In the genomic region with DNA sequence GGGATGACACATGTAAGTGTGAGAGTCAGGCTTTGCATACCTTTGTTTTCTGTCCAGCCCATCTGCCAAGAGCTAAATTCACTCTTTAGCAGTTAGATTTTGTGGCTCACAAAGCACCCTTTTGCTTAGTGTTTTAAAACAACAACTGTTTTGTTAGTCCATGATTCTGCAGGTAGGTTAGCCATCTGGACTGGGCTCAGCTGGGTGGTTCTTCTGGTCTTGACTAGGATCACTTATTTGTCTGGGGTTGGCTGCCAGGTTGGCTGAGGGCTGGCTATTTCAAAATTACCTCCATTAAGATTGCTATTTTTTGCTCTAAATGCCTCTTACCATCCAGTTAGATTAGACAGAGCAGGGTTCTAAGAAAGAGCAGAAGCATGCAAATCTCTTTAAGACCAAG, we compare ENCODE assay signal across 8 cellular contexts.
"Had no signal": no experiment of that assay in that cellular context is flagged by ENCODE, and none has a peak within 500 bp of the region (broad histone marks: within the 10 kb centered on the region; RNA-seq: fewer than 3 reads in every experiment).

No MANE protein-coding gene starts in this region.

- ATAC-seq: GM12878 had no signal

- H3K4me3 ChIP-seq: GM12878 had no signal

- FAIRE-seq: G401.6, GM12878, GM12891, GM12892, GM18507, GM19239 had no signal

- DNase-seq: GDM1, GF-D8 had no signal
